1 cellular context compared by ENCODE assay signal in genomic region chr22:19885841-19886592, GRCh38.
A peak's percentile ranks its signal among the peaks of the same experiment; 100 is the strongest.
TF ChIP-seq lines count a peak whose summit lies in the region.

No MANE protein-coding gene starts in this region.

TF ChIP-seq in HepG2, 621 proteins besides CTCF, POLR2A, EP300 and RAD21:
- TF ChIP-seq AGO2 (optimal IDR thresholded peaks at IDR 0.05; ENCODE audit: low read depth, low read length): peak; percentile 34
- no peak for TF ChIP-seq ZNF343 (CRISPR knock-in tag; IDR thresholded peaks at IDR 0.05)
- TF ChIP-seq KDM4B (CRISPR knock-in tag; IDR thresholded peaks at IDR 0.05): no peak
- TF ChIP-seq KAT8 (CRISPR knock-in tag; IDR thresholded peaks at IDR 0.05): no peak
- TF ChIP-seq RBAK (CRISPR knock-in tag; IDR thresholded peaks at IDR 0.05): no peak
